In genomic region chr16:11164482-11165270, GRCh38 we compare ENCODE assay signal across 1 cellular context.
TF ChIP-seq lines count a peak whose summit lies in the region.

No MANE protein-coding gene starts in this region.

TF ChIP-seq in K562, 482 proteins besides CTCF, POLR2A, EP300 and RAD21 (continued from another document):
- 0 out of 2 replicates have a peak, but pooled peaks have one; percentile 6 for TF ChIP-seq VEZF1 (CRISPR knock-in tag; IDR thresholded peaks at IDR 0.05)
- no peak for TF ChIP-seq FOXK1 (CRISPR knock-in tag; IDR thresholded peaks at IDR 0.05; ENCODE audit: borderline replicate concordance)
- TF ChIP-seq CBX2 (IDR thresholded peaks at IDR 0.05; ENCODE audit: insufficient read depth, low read length, poor library complexity, severe bottlenecking), result no peak
